13 cellular contexts compared by ENCODE assay signal in the genomic region with DNA sequence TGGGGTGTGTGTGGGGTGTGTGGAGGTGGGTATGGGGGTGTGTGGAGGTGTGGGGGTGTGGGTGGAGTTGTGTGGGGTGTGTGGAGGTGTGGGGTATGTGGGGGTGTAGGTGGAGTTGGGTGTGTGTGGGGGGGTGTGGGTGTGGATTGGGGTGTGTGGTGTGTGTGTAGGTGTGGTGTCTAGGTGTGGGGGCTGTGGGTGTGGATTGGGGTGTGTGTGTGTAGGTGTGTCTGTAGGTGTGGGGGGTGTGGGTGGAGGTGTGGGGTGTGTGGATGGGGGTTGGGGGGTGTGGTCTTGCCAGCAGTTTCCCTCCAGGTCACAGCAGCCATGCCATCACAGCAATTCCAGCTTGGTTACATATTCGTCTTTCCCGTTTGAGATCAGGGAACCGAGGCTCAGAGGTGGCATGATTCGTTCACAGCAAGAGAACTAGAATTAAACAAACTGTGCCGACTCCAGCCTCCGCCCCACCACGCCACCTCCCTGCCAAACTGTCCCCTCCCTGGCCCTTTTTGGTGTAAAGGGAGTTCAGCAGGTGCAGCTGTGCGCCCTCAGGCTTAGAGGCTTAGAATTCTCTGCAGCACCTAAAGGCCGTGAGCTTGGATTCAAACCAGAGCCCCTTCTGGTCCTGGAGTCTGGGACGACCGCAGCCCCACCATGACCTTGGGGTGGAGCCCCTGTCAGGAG. TPM values are rescaled to one million over a fixed set of nuclear protein-coding genes. Genes with fewer than 3 reads are reported as not detected.
DNase-seq lines count a peak whose midpoint lies in the region; ATAC-seq and TF ChIP-seq lines count a peak whose summit lies in the region.
"Not testable (repeated sequence)": the region's sequence is repeated elsewhere in the genome, so short reads cannot be mapped to it uniquely, and the experiment has no call there.
"Had no signal": no experiment of that assay in that cellular context is flagged by ENCODE, and none has a peak within 500 bp of the region (broad histone marks: within the 10 kb centered on the region; RNA-seq: fewer than 3 reads in every experiment).

No MANE protein-coding gene starts in this region.

- not testable (repeated sequence) for H4K5ac ChIP-seq in H9 (ENCODE audit: insufficient read length, low read depth, low read length)

- H3K36me3 ChIP-seq in effector memory CD4-positive, alpha-beta T cell (ENCODE audit: control insufficient read depth, insufficient read depth, low read length); mucosa of descending colon (ENCODE audit: low read depth); thymus (ENCODE audit: control insufficient read depth, insufficient read depth): not testable (repeated sequence)

- ATAC-seq in activated CD8-positive, alpha-beta T cell treated with anti-CD3 and anti-CD28 coated beads, Interleukin-2, amount 10 ng/mL, durations not matched to agents 7 days and 5 days: peak; percentile 47
- ATAC-seq in right cardiac atrium: peak; percentile 42 to 51
- peak; percentile 73 for ATAC-seq in mucosa of descending colon

- CTCF ChIA-PET in activated CD8-positive, alpha-beta T cell treated with anti-CD3 and anti-CD28 coated beads, Interleukin-2, amount 10 ng/mL, durations not matched to agents 7 days and 5 days (lab: Charles Lee): not testable (repeated sequence)

- not testable (repeated sequence) for H3K27me3 Mint-ChIP-seq in H9 (ENCODE audit: low read depth); activated CD8-positive, alpha-beta T cell treated with anti-CD3 and anti-CD28 coated beads, Interleukin-2, amount 10 ng/mL, durations not matched to agents 7 days and 5 days (ENCODE audit: low read depth)

- not testable (repeated sequence) for H3K79me2 ChIP-seq in H9 (ENCODE audit: insufficient read depth, low read length)

- not testable (repeated sequence) for H3T11ph ChIP-seq in H9 (ENCODE audit: low read length)

- H2AFZ ChIP-seq in H9 (ENCODE audit: low read length): not testable (repeated sequence)

- not testable (repeated sequence) for H3K27ac Mint-ChIP-seq in H9; activated CD8-positive, alpha-beta T cell treated with anti-CD3 and anti-CD28 coated beads, Interleukin-2, amount 10 ng/mL, durations not matched to agents 7 days and 5 days

- H3K27ac ChIP-seq in H9 (ENCODE audit: insufficient read length, low read depth, low read length); right cardiac atrium (ENCODE audit: low read length): not testable (repeated sequence)
- peak overlapping the region; percentile 18 for H3K27ac ChIP-seq in effector memory CD4-positive, alpha-beta T cell (ENCODE audit: insufficient read depth, low read length, poor library complexity, severe bottlenecking)
- H3K27ac ChIP-seq in thymus (ENCODE audit: low read depth): peak overlapping the region; percentile 64

- not testable (repeated sequence) for H3K9me3 ChIP-seq in H9 (ENCODE audit: control insufficient read depth, low read depth, low read length); effector memory CD4-positive, alpha-beta T cell (ENCODE audit: control insufficient read depth, low read length); right cardiac atrium (ENCODE audit: control insufficient read depth, low read length); mucosa of descending colon; thymus (ENCODE audit: control insufficient read depth)

- not testable (repeated sequence) for H3K23ac ChIP-seq in H9 (ENCODE audit: insufficient read length, low read depth, low read length)

- H3K9me3 Mint-ChIP-seq in H9; activated CD8-positive, alpha-beta T cell treated with anti-CD3 and anti-CD28 coated beads, Interleukin-2, amount 10 ng/mL, durations not matched to agents 7 days and 5 days (ENCODE audit: insufficient read depth): not testable (repeated sequence)

- peak overlapping the region; percentile 41 for H3K18ac ChIP-seq in H9 (ENCODE audit: insufficient read length, low read depth, low read length)

- H2AK5ac ChIP-seq in H9 (ENCODE audit: insufficient read length, low read length): not testable (repeated sequence)

- no CpG with 5 or more reads among the region's 11 CpGs for WGBS in H9 (ENCODE audit: extremely low coverage, insufficient read length, low lambda C conversion rate)
- 89% methylated on average over 9 of the region's 11 CpGs for WGBS in right cardiac atrium
- 92% methylated on average over 11 of the region's 11 CpGs for WGBS in thymus

- H3K4me1 ChIP-seq in H9 (ENCODE audit: insufficient read depth, low read length); effector memory CD4-positive, alpha-beta T cell (ENCODE audit: control insufficient read depth, insufficient read depth, low read length, poor library complexity, severe bottlenecking); right cardiac atrium (ENCODE audit: control insufficient read depth, insufficient read depth, low read length); mucosa of descending colon (ENCODE audit: low read depth); thymus (ENCODE audit: control insufficient read depth, insufficient read depth, low read length): not testable (repeated sequence)

- H3K9ac ChIP-seq in H9 (ENCODE audit: extremely low read depth, insufficient read length, low read length): not testable (repeated sequence)

- H4K91ac ChIP-seq in H9 (ENCODE audit: insufficient read length, low read depth, low read length): not testable (repeated sequence)

- H3K36me3 Mint-ChIP-seq in H9 (ENCODE audit: insufficient read depth in 1 of 3, low read depth in 3 of 3): peaks cover 4 to 11% (median 6%) of the 10 kb centered on the region in 3 experiments; a peak in 5 of 7 replicates
- not testable (repeated sequence) for H3K36me3 Mint-ChIP-seq in activated CD8-positive, alpha-beta T cell treated with anti-CD3 and anti-CD28 coated beads, Interleukin-2, amount 10 ng/mL, durations not matched to agents 7 days and 5 days (ENCODE audit: low read depth)

- H2BK20ac ChIP-seq in H9 (ENCODE audit: low read depth, low read length, poor library complexity, severe bottlenecking): not testable (repeated sequence)

- H2BK12ac ChIP-seq in H9 (ENCODE audit: insufficient read length, low read depth, low read length): not testable (repeated sequence)

- H2BK5ac ChIP-seq in H9 (ENCODE audit: insufficient read length, low read length): not testable (repeated sequence)

- POLR2A ChIA-PET in activated CD8-positive, alpha-beta T cell treated with anti-CD3 and anti-CD28 coated beads, Interleukin-2, amount 10 ng/mL, durations not matched to agents 7 days and 5 days (lab: Charles Lee): not testable (repeated sequence)

- not testable (repeated sequence) for H3K79me1 ChIP-seq in H9 (ENCODE audit: insufficient read depth, low read depth, low read length, poor library complexity, severe bottlenecking)

- H3K56ac ChIP-seq in H9 (ENCODE audit: insufficient read length, low read depth, low read length): not testable (repeated sequence)

- H3K4me2 ChIP-seq in H9 (ENCODE audit: insufficient read depth, insufficient read length, low read length): not testable (repeated sequence)

- not testable (repeated sequence) for H2BK120ac ChIP-seq in H9 (ENCODE audit: low read depth, low read length, poor library complexity, severe bottlenecking)

- not testable (repeated sequence) for H3K14ac ChIP-seq in H9 (ENCODE audit: insufficient read depth, low read length)

- not testable (repeated sequence) for H3K4me3 Mint-ChIP-seq in H9; activated CD8-positive, alpha-beta T cell treated with anti-CD3 and anti-CD28 coated beads, Interleukin-2, amount 10 ng/mL, durations not matched to agents 7 days and 5 days

- H3K23me2 ChIP-seq in H9 (ENCODE audit: insufficient read length, low read depth, low read length, poor library complexity, severe bottlenecking): not testable (repeated sequence)

- intact Hi-C loops in right cardiac atrium (cut with DNase I): loop anchor here in 1 of 4 donors (10.0 kb wide), 1 partner anchor 494 kb away; no protein-coding TSS in a partner anchor
- intact Hi-C loops in mucosa of descending colon (cut with DNase I, micrococcal nuclease): not testable (repeated sequence)

- not testable (repeated sequence) for H4K20me1 ChIP-seq in H9 (ENCODE audit: control insufficient read depth, insufficient read depth, insufficient read length)

- not testable (repeated sequence) for H3K4me1 Mint-ChIP-seq in H9; activated CD8-positive, alpha-beta T cell treated with anti-CD3 and anti-CD28 coated beads, Interleukin-2, amount 10 ng/mL, durations not matched to agents 7 days and 5 days (ENCODE audit: low read depth)

- DNase-seq in D341Med (ENCODE audit: low spot score) (peak; percentile 45), NCI-H526 (lab: John Stamatoyannopoulos, UW) (peak; percentile 28 to 78), right cardiac atrium (peak in 1 of 3 donors; percentile 48), mucosa of descending colon (peak in 1 of 3 donors; percentile 28)
- not testable (repeated sequence) for DNase-seq in H9; effector memory CD4-positive, alpha-beta T cell
- peak; percentile 38 for DNase-seq in activated CD8-positive, alpha-beta T cell treated with anti-CD3 and anti-CD28 coated beads, Interleukin-2, amount 10 ng/mL, durations not matched to agents 7 days and 5 days

- TF ChIP-seq CTCF in H9 (conservative IDR thresholded peaks at IDR 0.05); mucosa of descending colon (IDR thresholded peaks at IDR 0.05): not testable (repeated sequence)

- H2BK15ac ChIP-seq in H9 (ENCODE audit: low read depth, low read length): not testable (repeated sequence)

- not testable (repeated sequence) for H3K27me3 ChIP-seq in H9 (ENCODE audit: insufficient read depth, low read length); effector memory CD4-positive, alpha-beta T cell (replicated peaks; ENCODE audit: control insufficient read depth, insufficient read depth, low read length, poor library complexity, severe bottlenecking); right cardiac atrium (ENCODE audit: control insufficient read depth, insufficient read depth); thymus (ENCODE audit: control insufficient read depth, insufficient read depth)

- not testable (repeated sequence) for H3K4me3 ChIP-seq in effector memory CD4-positive, alpha-beta T cell (ENCODE audit: insufficient read depth, low read depth, low read length, poor library complexity, severe bottlenecking); right cardiac atrium (ENCODE audit: low read length); mucosa of descending colon; thymus (ENCODE audit: low read length)

- H3K4ac ChIP-seq in H9 (ENCODE audit: low read depth, low read length): not testable (repeated sequence)

- not testable (repeated sequence) for H4K8ac ChIP-seq in H9 (replicated peaks; ENCODE audit: insufficient read length, low read depth, low read length)

RNA-seq across cellular contexts. Expression of a gene that starts 33.3 kb away (rescaled TPM):
- total RNA-seq in H9 (2021): not detected in 2 replicates
- not detected for total RNA-seq in activated CD8-positive, alpha-beta T cell treated with anti-CD3 and anti-CD28 coated beads, Interleukin-2, amount 10 ng/mL, durations not matched to agents 7 days and 5 days
- not detected for total RNA-seq in right cardiac atrium
- not detected for polyA plus RNA-seq in right cardiac atrium
- not detected for total RNA-seq in mucosa of descending colon
- not detected for polyA plus RNA-seq in thymus
- total RNA-seq: breast epithelium, MCF 10A, right atrium auricular region, SK-MEL-5, subcutaneous adipose tissue had no signal
